Comparison of ENCODE assay signal across 24 cellular contexts in the genomic region with DNA sequence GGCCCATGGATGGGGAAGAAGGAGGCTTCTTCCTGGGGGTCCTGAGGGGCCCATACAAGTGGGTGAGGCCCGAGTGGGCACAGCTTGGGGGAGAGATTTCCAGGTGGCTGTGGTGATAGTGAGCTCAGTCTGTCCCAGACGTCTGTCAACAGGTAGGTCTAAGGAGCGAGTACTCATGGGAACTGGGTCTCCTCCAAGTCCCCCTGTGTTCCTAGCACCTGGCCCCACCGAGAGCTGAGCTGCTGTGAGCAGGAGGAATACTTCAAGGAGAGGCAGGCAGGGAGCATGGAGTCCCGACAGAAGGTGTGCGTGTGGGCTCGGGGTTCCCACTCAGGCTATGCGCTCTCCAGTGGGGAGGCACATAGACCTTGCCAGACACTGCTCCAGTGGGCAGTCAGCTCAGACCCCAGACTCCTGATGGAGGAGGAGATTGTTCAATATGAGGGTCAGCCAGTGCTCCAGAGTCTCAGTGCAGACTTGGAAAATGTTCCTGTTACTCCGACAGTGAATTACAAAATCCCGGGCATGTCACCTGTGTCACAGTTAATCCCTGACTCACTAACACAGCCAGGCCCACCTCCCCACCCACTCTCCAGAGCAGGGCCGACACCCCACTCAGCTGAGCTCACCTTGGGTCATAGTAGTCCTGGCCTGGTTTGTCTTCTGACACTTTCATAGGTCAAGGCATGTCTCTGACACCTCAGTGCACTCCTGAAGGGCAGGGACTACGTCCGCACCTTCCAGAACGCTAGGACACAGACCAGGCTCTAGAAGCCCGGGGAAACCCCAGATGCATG. TPM values are rescaled to one million over a fixed set of nuclear protein-coding genes. Genes with fewer than 3 reads are reported as not detected.
"Had no signal": no experiment of that assay in that cellular context is flagged by ENCODE, and none has a peak within 500 bp of the region (broad histone marks: within the 10 kb centered on the region; RNA-seq: fewer than 3 reads in every experiment).

No MANE protein-coding gene starts in this region.

- FAIRE-seq: astrocyte, islet of Langerhans, TTC549 had no signal

- H3K36me3 ChIP-seq: breast epithelium, transverse colon had no signal

- H3K4me1 Mint-ChIP-seq: activated naive CD4-positive, alpha-beta T cell treated with anti-CD3 and anti-CD28 coated beads, Interleukin-2, amount 50 U/mL, for 24 hours; mesothelial cell of epicardium had no signal

- H3K4me3 ChIP-seq: breast epithelium, hepatocyte, lung, transverse colon had no signal

- H3K79me2 ChIP-seq: hepatocyte had no signal

- H3K4me1 ChIP-seq: breast epithelium, transverse colon had no signal

- H3K27ac ChIP-seq: breast epithelium, hepatocyte, transverse colon had no signal

- H3K27me3 ChIP-seq: hepatocyte, transverse colon had no signal

- H3K9me3 ChIP-seq: breast epithelium, transverse colon had no signal

- H2AFZ ChIP-seq: hepatocyte had no signal

- ATAC-seq: activated T-cell treated with anti-CD3 and anti-CD28 coated beads, Interleukin-2, amount 50 U/mL, for 4 hours; effector memory CD8-positive, alpha-beta T cell; stimulated activated naive CD8-positive, alpha-beta T cell treated with anti-CD3 and anti-CD28 coated beads, Interleukin-15, Interleukin-2, amounts not matched to agents 100 U/mL and 50 U/mL, for 24 hours had no signal

- H3K36me3 Mint-ChIP-seq: activated naive CD4-positive, alpha-beta T cell treated with anti-CD3 and anti-CD28 coated beads, Interleukin-2, amount 50 U/mL, for 24 hours; mesothelial cell of epicardium had no signal

- H3K27ac Mint-ChIP-seq: activated CD4-positive, alpha-beta memory T cell treated with anti-CD3 and anti-CD28 coated beads, Interleukin-2, amount 10 ng/mL, durations not matched to agents 7 days and 5 days; activated naive CD4-positive, alpha-beta T cell treated with anti-CD3 and anti-CD28 coated beads, Interleukin-2, amount 50 U/mL, for 24 hours; effector memory CD8-positive, alpha-beta T cell; mesothelial cell of epicardium; nephron progenitor cell; T-helper 2 cell treated with Interferon-gamma antibody and Interleukin-4, amounts not matched to agents 5 μg/mL and 100 μg/mL, for 36 hours had no signal

- H3K4me3 Mint-ChIP-seq: activated CD4-positive, alpha-beta memory T cell treated with anti-CD3 and anti-CD28 coated beads, Interleukin-2, amount 10 ng/mL, durations not matched to agents 7 days and 5 days; activated naive CD4-positive, alpha-beta T cell treated with anti-CD3 and anti-CD28 coated beads, Interleukin-2, amount 50 U/mL, for 24 hours; activated T-cell treated with anti-CD3 and anti-CD28 coated beads, Interleukin-2, amount 50 U/mL, for 4 hours; effector memory CD8-positive, alpha-beta T cell; mesothelial cell of epicardium; nephron progenitor cell; T-helper 2 cell treated with Interferon-gamma antibody and Interleukin-4, amounts not matched to agents 5 μg/mL and 100 μg/mL, for 36 hours had no signal

- H3K9me3 Mint-ChIP-seq: activated CD4-positive, alpha-beta memory T cell treated with anti-CD3 and anti-CD28 coated beads, Interleukin-2, amount 10 ng/mL, durations not matched to agents 7 days and 5 days; activated naive CD4-positive, alpha-beta T cell treated with anti-CD3 and anti-CD28 coated beads, Interleukin-2, amount 50 U/mL, for 24 hours; activated T-cell treated with anti-CD3 and anti-CD28 coated beads, Interleukin-2, amount 50 U/mL, for 4 hours; effector memory CD8-positive, alpha-beta T cell; mesothelial cell of epicardium; nephron progenitor cell; T-helper 2 cell treated with Interferon-gamma antibody and Interleukin-4, amounts not matched to agents 5 μg/mL and 100 μg/mL, for 36 hours had no signal

- DNase-seq: activated CD4-positive, alpha-beta memory T cell treated with anti-CD3 and anti-CD28 coated beads, Interleukin-2, amount 10 ng/mL, durations not matched to agents 7 days and 5 days; activated CD4-positive, alpha-beta T cell treated with anti-CD3 and anti-CD28 coated beads for 4 hours; activated gamma-delta T cell; activated T-cell treated with anti-CD3 and anti-CD28 coated beads, Interleukin-2, amount 50 U/mL, for 4 hours; dermis blood vessel endothelial cell; effector memory CD8-positive, alpha-beta T cell; foreskin fibroblast; nephron progenitor cell; occipital lobe; stimulated activated CD4-positive, alpha-beta T cell treated with anti-CD3 and anti-CD28 coated beads, Interleukin-2, amount 100 ng/mL, for 24 hours; stimulated activated naive CD8-positive, alpha-beta T cell treated with anti-CD3 and anti-CD28 coated beads, Interleukin-15, Interleukin-2, amounts not matched to agents 100 U/mL and 50 U/mL, for 24 hours; transverse colon had no signal

- H3K4me2 ChIP-seq: hepatocyte had no signal

RNA-seq across cellular contexts. Expression of a gene that starts 28.2 kb away (rescaled TPM):
- total RNA-seq: activated CD4-positive, alpha-beta memory T cell treated with anti-CD3 and anti-CD28 coated beads, Interleukin-2, amount 10 ng/mL, durations not matched to agents 7 days and 5 days; activated T-cell treated with anti-CD3 and anti-CD28 coated beads, Interleukin-2, amount 50 U/mL, for 4 hours; astrocyte; breast epithelium; dermis blood vessel endothelial cell; hepatocyte; mesothelial cell of epicardium; occipital lobe; posterior vena cava; skeletal muscle tissue; transverse colon had no signal
- polyA plus RNA-seq: adipose tissue, hepatocyte, lung had no signal

RNA-seq across cellular contexts. Expression of a gene that starts 37.4 kb away (rescaled TPM):
- total RNA-seq: activated CD4-positive, alpha-beta memory T cell treated with anti-CD3 and anti-CD28 coated beads, Interleukin-2, amount 10 ng/mL, durations not matched to agents 7 days and 5 days; activated T-cell treated with anti-CD3 and anti-CD28 coated beads, Interleukin-2, amount 50 U/mL, for 4 hours; breast epithelium; dermis blood vessel endothelial cell; lung; mesothelial cell of epicardium; posterior vena cava; skeletal muscle tissue had no signal
- polyA plus RNA-seq: adipose tissue, hepatocyte, lung had no signal

RNA-seq across cellular contexts. Expression of a gene that starts 41.1 kb away (rescaled TPM):
- total RNA-seq: activated CD4-positive, alpha-beta memory T cell treated with anti-CD3 and anti-CD28 coated beads, Interleukin-2, amount 10 ng/mL, durations not matched to agents 7 days and 5 days; activated T-cell treated with anti-CD3 and anti-CD28 coated beads, Interleukin-2, amount 50 U/mL, for 4 hours; breast epithelium; dermis blood vessel endothelial cell; lung; occipital lobe; posterior vena cava; skeletal muscle tissue had no signal
- polyA plus RNA-seq: lung had no signal
